9 cellular contexts compared by ENCODE assay signal in the genomic region with DNA sequence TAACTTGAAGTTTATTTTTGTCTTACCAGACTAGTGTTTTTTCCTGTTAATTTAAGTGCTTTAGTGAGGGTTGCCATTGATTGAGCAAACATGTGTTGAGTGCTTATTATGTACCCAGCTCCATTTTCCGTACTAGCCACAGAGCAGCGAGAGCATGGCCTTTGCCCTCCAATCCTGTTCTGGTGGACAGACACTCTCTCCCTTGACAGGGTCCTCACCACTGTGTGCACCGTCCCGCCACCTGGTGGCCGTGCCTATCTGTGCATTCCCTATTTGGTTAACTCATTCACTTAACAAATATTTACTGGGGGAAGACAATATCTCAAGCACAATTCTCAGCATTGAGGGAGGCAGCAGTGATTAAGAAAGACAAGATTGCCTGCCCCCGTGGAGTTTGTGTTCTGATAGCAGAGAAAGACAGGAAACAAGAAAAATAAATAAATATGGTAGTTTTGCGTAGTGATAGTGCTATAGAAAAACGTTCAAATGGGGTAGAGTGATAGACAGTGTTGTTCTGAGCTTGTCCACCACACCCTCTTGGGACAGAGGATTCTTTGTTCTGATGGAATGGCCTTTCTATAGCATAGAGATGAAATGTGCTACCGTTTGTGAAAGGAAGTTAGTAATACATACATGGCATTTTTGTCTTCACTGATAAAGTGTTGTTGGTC. TPM values are rescaled to one million over a fixed set of nuclear protein-coding genes. Genes with fewer than 3 reads are reported as not detected.
DNase-seq lines count a peak whose midpoint lies in the region; ATAC-seq, FAIRE-seq and TF ChIP-seq lines count a peak whose summit lies in the region.
"Had no signal": no experiment of that assay in that cellular context is flagged by ENCODE, and none has a peak within 500 bp of the region (broad histone marks: within the 10 kb centered on the region; RNA-seq: fewer than 3 reads in every experiment).

No MANE protein-coding gene starts in this region.

- no peaks in the 10 kb centered on the region for H3K9me3 ChIP-seq in right lobe of liver

- H3K27ac ChIP-seq in HL-60 (replicated peaks) (no peak overlapping the region), right lobe of liver (no peak overlapping the region)

- H3K4me3 Mint-ChIP-seq in T-cell: no peak overlapping the region
- no peak overlapping the region for H3K4me3 Mint-ChIP-seq in stimulated activated naive B cell treated with anti-CD40 and anti-IgM and Interleukin-4, amounts not matched to agents 10 μg/mL and 1 μg/mL and 100 μg/mL, for 72 hours
- H3K4me3 Mint-ChIP-seq: immature natural killer cell had no signal

- H3K4me1 Mint-ChIP-seq in T-cell: peaks cover 0 to 6% (median 5%) of the 10 kb centered on the region in 3 donors
- no peaks in the 10 kb centered on the region for H3K4me1 Mint-ChIP-seq in stimulated activated naive B cell treated with anti-CD40 and anti-IgM and Interleukin-4, amounts not matched to agents 10 μg/mL and 1 μg/mL and 100 μg/mL, for 72 hours

- H3K4me3 ChIP-seq in AG10803 (ENCODE audit: low read length) (no peak overlapping the region), HL-60 (replicated peaks; ENCODE audit: insufficient read depth, low read length) (no peak overlapping the region), bronchial epithelial cell (ENCODE audit: low read depth, low read length) (no peak overlapping the region), right lobe of liver (no peak overlapping the region)

- TF ChIP-seq POLR2A in right lobe of liver (IDR thresholded peaks at IDR 0.05): no peak

- peak; percentile 85 for TF ChIP-seq CTCF in AG10803 (conservative IDR thresholded peaks at IDR 0.05; ENCODE audit: low read length)
- peak; percentile 78 for TF ChIP-seq CTCF in HL-60 (IDR thresholded peaks at IDR 0.05; ENCODE audit: insufficient read depth, low read length)
- TF ChIP-seq CTCF in bronchial epithelial cell (IDR thresholded peaks at IDR 0.05; ENCODE audit: insufficient read depth, low read length, severe bottlenecking): peak; percentile 87
- TF ChIP-seq CTCF in right lobe of liver (IDR thresholded peaks at IDR 0.05): peak; percentile 58 to 80 (median 76)
- no peak for TF ChIP-seq CTCF in omental fat pad (IDR thresholded peaks at IDR 0.05)

- peaks cover 2 to 5% of the 10 kb centered on the region in 2 donors for H3K27me3 Mint-ChIP-seq in T-cell
- peaks cover 19 to 23% of the 10 kb centered on the region in 2 donors for H3K27me3 Mint-ChIP-seq in stimulated activated naive B cell treated with anti-CD40 and anti-IgM and Interleukin-4, amounts not matched to agents 10 μg/mL and 1 μg/mL and 100 μg/mL, for 72 hours

- H3K27me3 ChIP-seq in HL-60 (ENCODE audit: insufficient read depth, poor library complexity, severe bottlenecking) (no peaks in the 10 kb centered on the region), bronchial epithelial cell (ENCODE audit: control insufficient read depth, insufficient read depth, low read length) (no peaks in the 10 kb centered on the region), right lobe of liver (no peaks in the 10 kb centered on the region)

- H3K36me3 Mint-ChIP-seq in T-cell: no peaks in the 10 kb centered on the region
- H3K36me3 Mint-ChIP-seq in stimulated activated naive B cell treated with anti-CD40 and anti-IgM and Interleukin-4, amounts not matched to agents 10 μg/mL and 1 μg/mL and 100 μg/mL, for 72 hours: no peaks in the 10 kb centered on the region
- H3K36me3 Mint-ChIP-seq: immature natural killer cell had no signal

- CTCF ChIA-PET in T-cell (lab: Charles Lee): interaction anchor here (0.7 to 4.8 kb wide), 6 partner anchors 14 to 575 kb away, joined by 3 to 46 read pairs (median 3); no protein-coding TSS in a partner anchor

- H3K36me3 ChIP-seq in bronchial epithelial cell (ENCODE audit: control insufficient read depth, insufficient read depth, low read length) (no peaks in the 10 kb centered on the region), right lobe of liver (no peaks in the 10 kb centered on the region)

- DNase-seq in AG10803 (ENCODE audit: low read depth) (peak; percentile 50), HL-60 (ENCODE audit: low read depth in 1 of 2, low spot score in 1 of 2) (peak in 1 of 2 experiments; percentile 24), T-cell (peak in 27 of 34 experiments; percentile 7 to 51 (median 33)), bronchial epithelial cell (ENCODE audit: low read depth) (peak; percentile 56), right lobe of liver (peak; percentile 62 to 76 (median 71)), omental fat pad (ENCODE audit: low spot score) (no peak)
- DNase-seq in stimulated activated naive B cell treated with anti-CD40 and anti-IgM and Interleukin-4, amounts not matched to agents 10 μg/mL and 1 μg/mL and 100 μg/mL, for 72 hours: no peak

- FAIRE-seq in bronchial epithelial cell (lab: Jason Lieb, UNC): no peak

- intact Hi-C loops in right lobe of liver (cut with DNase I): no loop called here

- POLR2A ChIA-PET in T-cell (lab: Charles Lee): no interaction called here

- no peaks in the 10 kb centered on the region for H3K9me3 Mint-ChIP-seq in T-cell
- H3K9me3 Mint-ChIP-seq in stimulated activated naive B cell treated with anti-CD40 and anti-IgM and Interleukin-4, amounts not matched to agents 10 μg/mL and 1 μg/mL and 100 μg/mL, for 72 hours: no peaks in the 10 kb centered on the region
- H3K9me3 Mint-ChIP-seq: immature natural killer cell had no signal

- peak; percentile 45 for ATAC-seq in GM18511 (IDR thresholded peaks at IDR 0.05; ENCODE audit: unreplicated experiment)
- ATAC-seq in T-cell (replicated peaks in 1 of 4): peak in 3 of 4 experiments; percentile 56 to 64 (median 62)
- peak; percentile 97 to 98 (median 97) for ATAC-seq in right lobe of liver
- peak; percentile 68 to 74 for ATAC-seq in stimulated activated naive B cell treated with anti-CD40 and anti-IgM and Interleukin-4, amounts not matched to agents 10 μg/mL and 1 μg/mL and 100 μg/mL, for 72 hours (replicated peaks)
- no peak for ATAC-seq in omental fat pad (ENCODE audit: low FRiP score)

- 15% methylated on average over 9 of the region's 9 CpGs for WGBS in right lobe of liver (ENCODE audit: insufficient coverage, low coverage, low lambda C conversion rate, missing lambda C conversion rate)

- H3K27ac Mint-ChIP-seq in T-cell: no peak overlapping the region
- H3K27ac Mint-ChIP-seq in stimulated activated naive B cell treated with anti-CD40 and anti-IgM and Interleukin-4, amounts not matched to agents 10 μg/mL and 1 μg/mL and 100 μg/mL, for 72 hours: no peak overlapping the region
- H3K27ac Mint-ChIP-seq: immature natural killer cell had no signal

- no peaks in the 10 kb centered on the region for H3K4me1 ChIP-seq in right lobe of liver

RNA-seq across cellular contexts. Expression of a gene that starts 13.0 kb away (rescaled TPM):
- total RNA-seq in T-cell (not detected), bronchial epithelial cell (23.3 and 31.3 TPM in 2 replicates), right lobe of liver (1 to 10 TPM in 2 of 6 experiments, under 1 TPM in 4; 0.13 to 4.6 (median 0.49) TPM), omental fat pad (10 to 100 TPM; 12.5 to 35.9 (median 22.1) TPM)

Comparison
In these comparisons a context has a peak if more than half of its experiments do, and no peak if none do; other contexts are left out.
1. DNase-seq: peak in AG10803 (single experiment), T-cell (27 of 34), bronchial epithelial cell (single experiment) and right lobe of liver (3 of 3); none in stimulated activated naive B cell treated with anti-CD40 and anti-IgM and Interleukin-4, amounts not matched to agents 10 μg/mL and 1 μg/mL and 100 μg/mL, for 72 hours (single experiment) and omental fat pad (single experiment).
2. CTCF ChIP-seq: peak in AG10803 (single experiment), HL-60 (single experiment), bronchial epithelial cell (single experiment) and right lobe of liver (4 of 4); none in omental fat pad (0 of 3).